ENCODE assay signal across 29 cellular contexts in the genomic region with DNA sequence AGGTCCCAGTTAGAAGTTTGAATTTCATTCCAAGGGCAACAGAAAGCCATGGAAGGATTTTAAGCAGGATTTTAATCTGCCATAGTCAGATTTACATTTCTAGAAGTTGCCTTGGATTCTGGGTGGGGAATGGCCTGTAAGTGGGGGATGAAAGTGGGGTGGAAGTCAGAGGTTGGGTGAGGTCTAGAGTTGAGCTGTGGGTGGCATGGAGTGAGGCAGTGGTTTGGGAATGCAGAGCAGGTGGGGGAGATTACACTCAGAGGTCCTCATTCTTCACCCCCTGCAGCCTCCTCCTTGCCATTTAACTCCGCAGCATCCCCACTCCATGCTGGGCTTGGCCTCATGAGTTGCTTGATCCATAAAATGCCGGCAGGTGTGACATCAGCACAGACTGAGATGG. TPM values are rescaled to one million over a fixed set of nuclear protein-coding genes. Genes with fewer than 3 reads are reported as not detected.
"Had no signal": no experiment of that assay in that cellular context is flagged by ENCODE, and none has a peak within 500 bp of the region (broad histone marks: within the 10 kb centered on the region; RNA-seq: fewer than 3 reads in every experiment).

No MANE protein-coding gene starts in this region.

- DNase-seq: hypothalamus; immature natural killer cell; kidney; left colon; left lung; lower lobe of right lung; mammary epithelial cell; mesenchymal stem cell; naive B cell; natural killer cell; nephron progenitor cell; occipital lobe; psoas muscle; right lobe of liver; stimulated activated CD4-positive, alpha-beta T cell treated with anti-CD3 and anti-CD28 coated beads, Interleukin-1b, Interleukin-23, amount 100 ng/mL, for 48 hours; stimulated activated CD4-positive, alpha-beta T cell treated with anti-CD3 and anti-CD28 coated beads, Interleukin-4, amount 100 ng/mL, for 1 hour; stimulated activated naive B cell treated with anti-CD40 and anti-IgM and Interleukin-4, amounts not matched to agents 10 μg/mL and 1 μg/mL and 100 μg/mL, for 72 hours; stimulated activated naive CD8-positive, alpha-beta T cell treated with anti-CD3 and anti-CD28 coated beads, Interleukin-15, Interleukin-2, amounts not matched to agents 100 U/mL and 50 U/mL, for 24 hours; stomach; testis; thyroid gland; transverse colon; upper lobe of left lung had no signal

- H3K36me3 Mint-ChIP-seq: immature natural killer cell; mesothelial cell of epicardium; naive B cell; natural killer cell; stimulated activated naive B cell treated with anti-CD40 and anti-IgM and Interleukin-4, amounts not matched to agents 10 μg/mL and 1 μg/mL and 100 μg/mL, for 72 hours had no signal

- H3K4me2 ChIP-seq: smooth muscle cell had no signal

- H3K27me3 ChIP-seq: right lobe of liver, stomach, testis, thyroid gland, transverse colon, upper lobe of left lung had no signal

- H3K4me3 Mint-ChIP-seq: immature natural killer cell; mesothelial cell of epicardium; naive B cell; natural killer cell; nephron progenitor cell; stimulated activated naive B cell treated with anti-CD40 and anti-IgM and Interleukin-4, amounts not matched to agents 10 μg/mL and 1 μg/mL and 100 μg/mL, for 72 hours had no signal

- H3K27ac Mint-ChIP-seq: immature natural killer cell; mesothelial cell of epicardium; naive B cell; natural killer cell; nephron progenitor cell; stimulated activated naive B cell treated with anti-CD40 and anti-IgM and Interleukin-4, amounts not matched to agents 10 μg/mL and 1 μg/mL and 100 μg/mL, for 72 hours had no signal

- H3K9me3 ChIP-seq: left lung, lower lobe of right lung, neutrophil, psoas muscle, right lobe of liver, stomach, testis, thyroid gland, transverse colon, upper lobe of left lung had no signal

- H2AFZ ChIP-seq: parathyroid adenoma had no signal

- H3K27ac ChIP-seq: left lung, lower lobe of right lung, neutrophil, parathyroid adenoma, psoas muscle, right lobe of liver, stomach, testis, thyroid gland, transverse colon, upper lobe of left lung had no signal

- H3K4me1 ChIP-seq: left lung, lower lobe of right lung, psoas muscle, thyroid gland, transverse colon had no signal

- H3K4me3 ChIP-seq: left lung, lower lobe of right lung, psoas muscle, right lobe of liver, smooth muscle cell, stomach, testis, thyroid gland, transverse colon, upper lobe of left lung had no signal

- H3K9ac ChIP-seq: parathyroid adenoma had no signal

- H3K9me3 Mint-ChIP-seq: immature natural killer cell; mesothelial cell of epicardium; natural killer cell; nephron progenitor cell; stimulated activated naive B cell treated with anti-CD40 and anti-IgM and Interleukin-4, amounts not matched to agents 10 μg/mL and 1 μg/mL and 100 μg/mL, for 72 hours had no signal

- H3K36me3 ChIP-seq: left lung, lower lobe of right lung, neutrophil, right lobe of liver, stomach, thyroid gland, transverse colon, upper lobe of left lung had no signal

- H3K4me1 Mint-ChIP-seq: immature natural killer cell; mesothelial cell of epicardium; naive B cell; natural killer cell; nephron progenitor cell; stimulated activated naive B cell treated with anti-CD40 and anti-IgM and Interleukin-4, amounts not matched to agents 10 μg/mL and 1 μg/mL and 100 μg/mL, for 72 hours had no signal

RNA-seq across cellular contexts. Expression of a gene that starts 55.3 kb away (rescaled TPM):
- total RNA-seq: lower lobe of right lung, osteocyte, smooth muscle cell, transverse colon had no signal
- polyA plus RNA-seq: immature natural killer cell, liver, mammary epithelial cell, smooth muscle cell, stomach had no signal
